In the genomic region with DNA sequence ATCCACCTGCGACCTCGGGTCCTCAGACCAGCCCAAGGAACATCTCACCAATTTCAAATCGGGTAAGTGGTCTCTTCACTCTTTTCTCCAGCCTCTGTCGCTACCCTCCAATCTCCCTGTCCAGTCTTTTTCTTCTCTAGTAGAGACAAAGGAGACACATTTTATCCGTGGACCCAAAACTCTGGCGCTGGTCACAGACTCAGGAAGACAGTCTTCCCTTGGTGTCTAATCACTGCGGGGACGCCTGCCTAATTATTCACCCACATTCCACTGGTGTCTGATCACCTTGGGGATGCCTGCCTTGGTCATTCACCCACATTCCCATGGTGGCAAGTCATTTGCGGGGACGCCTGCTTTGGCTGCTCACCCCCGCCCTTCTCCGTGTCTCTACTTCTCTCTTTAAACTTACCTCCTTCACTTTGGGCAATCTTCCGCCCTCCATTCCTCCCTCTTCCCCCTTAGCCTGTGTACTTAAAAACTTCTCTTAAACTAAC, we compare ENCODE assay signal across 20 cellular contexts. TPM values are rescaled to one million over a fixed set of nuclear protein-coding genes. Genes with fewer than 3 reads are reported as not detected.
DNase-seq lines count a peak whose midpoint lies in the region; ATAC-seq, FAIRE-seq and TF ChIP-seq lines count a peak whose summit lies in the region.
"Had no signal": no experiment of that assay in that cellular context is flagged by ENCODE, and none has a peak within 500 bp of the region (broad histone marks: within the 10 kb centered on the region; RNA-seq: fewer than 3 reads in every experiment).

No MANE protein-coding gene starts in this region.

- H3K4me2 ChIP-seq in PC-3 (ENCODE audit: low read length), result no peak overlapping the region
- H3K4me2 ChIP-seq: A549, SK-N-SH had no signal

- H3K9ac ChIP-seq in PC-3 (ENCODE audit: low read length), result no peak overlapping the region
- H3K9ac ChIP-seq: SK-N-SH had no signal

- peak; percentile 29 for DNase-seq in cardiac septum (ENCODE audit: low spot score)
- DNase-seq in left ventricle myocardium inferior, result no peak
- no peak for DNase-seq in PC-3
- DNase-seq in epithelial cell of prostate (ENCODE audit: low read depth, low spot score), result no peak
- DNase-seq in pancreas, result no peak
- DNase-seq in lower leg skin (ENCODE audit: low spot score in 2 of 2), result no peak
- no peak for DNase-seq in brain microvascular endothelial cell
- DNase-seq: C1 segment of cervical spinal cord, COR-L47, DMS53, KG1, MM.1S, NCI-H1092 treated with DMSO at 0.1 percent for 48 hours, NCI-H510A treated with DMSO at 0.1 percent for 48 hours, Right ventricle myocardium superior, SK-N-SH had no signal

- no peaks in the 10 kb centered on the region for H3F3A ChIP-seq in PC-3 (ENCODE audit: low read length, unreplicated experiment)

- WGBS in pancreas, 2 donors, result 74 to 81% methylated on average over 13 of the region's 13 CpGs
- 89 to 93% methylated on average over 13 of the region's 13 CpGs for WGBS in lower leg skin, 2 donors

- no peak for FAIRE-seq in pancreas (lab: Jason Lieb, UNC)
- FAIRE-seq: A549, H54 had no signal

- intact Hi-C loops in cardiac septum (cut with DNase I), result no loop called here
- intact Hi-C loops in left ventricle myocardium inferior (cut with micrococcal nuclease), result no loop called here
- intact Hi-C loops in PC-3 (cut with micrococcal nuclease), result no loop called here
- intact Hi-C loops in pancreas (cut with DNase I), result no loop called here
- intact Hi-C loops in lower leg skin (cut with DNase I; ENCODE audit: low total_unique reads), result no loop called here

- POLR2A ChIA-PET in PC-3 (lab: Charles Lee; ENCODE audit: unreplicated experiment), result no interaction called here

- TF ChIP-seq CTCF in left ventricle myocardium inferior (IDR thresholded peaks at IDR 0.05; ENCODE audit: borderline replicate concordance) (no peak), PC-3 (conservative IDR thresholded peaks at IDR 0.05; ENCODE audit: low read depth, low read length) (no peak), pancreas (IDR thresholded peaks at IDR 0.05) (no peak), lower leg skin (IDR thresholded peaks at IDR 0.05) (no peak), brain microvascular endothelial cell (IDR thresholded peaks at IDR 0.05; ENCODE audit: low read depth, low read length, missing control alignments) (no peak)

- H3K4me1 ChIP-seq in left ventricle myocardium inferior (no peaks in the 10 kb centered on the region), PC-3 (ENCODE audit: insufficient read depth, low read length) (peaks cover 16% of the 10 kb centered on the region), pancreas (no peaks in the 10 kb centered on the region)
- H3K4me1 ChIP-seq: A549 had no signal

- no peaks in the 10 kb centered on the region for H4K20me1 ChIP-seq in PC-3 (ENCODE audit: low read length)

- H3K36me3 ChIP-seq in left ventricle myocardium inferior (no peaks in the 10 kb centered on the region), PC-3 (ENCODE audit: low read depth, low read length) (no peaks in the 10 kb centered on the region), pancreas (no peaks in the 10 kb centered on the region), brain microvascular endothelial cell (replicated peaks) (no peaks in the 10 kb centered on the region)

- no peaks in the 10 kb centered on the region for H3K9me3 ChIP-seq in left ventricle myocardium inferior (replicated peaks)
- H3K9me3 ChIP-seq in PC-3 (ENCODE audit: low read length), result no peaks in the 10 kb centered on the region
- no peaks in the 10 kb centered on the region for H3K9me3 ChIP-seq in pancreas
- H3K9me3 ChIP-seq: A549, SK-N-SH had no signal

- no peak overlapping the region for H3K4me3 ChIP-seq in left ventricle myocardium inferior
- H3K4me3 ChIP-seq in PC-3 (ENCODE audit: low read length), result no peak overlapping the region
- H3K4me3 ChIP-seq in pancreas, result no peak overlapping the region
- no peak overlapping the region for H3K4me3 ChIP-seq in lower leg skin (ENCODE audit: low read depth, poor library complexity, severe bottlenecking)
- H3K4me3 ChIP-seq in brain microvascular endothelial cell (ENCODE audit: low read depth, low read length), result no peak overlapping the region
- H3K4me3 ChIP-seq: A549 had no signal

- no peak overlapping the region for H3K27ac ChIP-seq in left ventricle myocardium inferior (replicated peaks)
- H3K27ac ChIP-seq in PC-3 (ENCODE audit: low read length), result no peak overlapping the region
- peak overlapping the region; percentile 89 for H3K27ac ChIP-seq in epithelial cell of prostate
- no peak overlapping the region for H3K27ac ChIP-seq in pancreas
- no peak overlapping the region for H3K27ac ChIP-seq in brain microvascular endothelial cell
- H3K27ac ChIP-seq: A549 had no signal

- TSS peak; percentile 67 for BruUV-seq in PC-3 (replicated peaks; lab: Mats Ljungman, UMichigan)

- H2AFZ ChIP-seq in PC-3 (ENCODE audit: low read length), result no peak overlapping the region

- no peak for ATAC-seq in PC-3
- no peak for ATAC-seq in pancreas
- no peak for ATAC-seq in HG02840 (IDR thresholded peaks at IDR 0.05; ENCODE audit: low FRiP score, unreplicated experiment)
- ATAC-seq: A549, Panc1 had no signal

- H3K27me3 ChIP-seq in left ventricle myocardium inferior (ENCODE audit: low read depth) (peaks cover 48% of the 10 kb centered on the region), PC-3 (ENCODE audit: low read length) (no peaks in the 10 kb centered on the region), pancreas (no peaks in the 10 kb centered on the region), brain microvascular endothelial cell (replicated peaks) (no peaks in the 10 kb centered on the region)

- no peaks in the 10 kb centered on the region for H3K79me2 ChIP-seq in PC-3 (ENCODE audit: low read length)

- TF ChIP-seq POLR2A in lower leg skin (IDR thresholded peaks at IDR 0.05), result no peak

- CTCF ChIA-PET in PC-3 (lab: Charles Lee), result no interaction called here

- no peaks in the 10 kb centered on the region for H3K9me2 ChIP-seq in PC-3 (replicated peaks; ENCODE audit: low read length)
- H3K9me2 ChIP-seq: SK-N-SH had no signal

- in situ Hi-C loops in brain microvascular endothelial cell (cut with HindIII; ENCODE audit: low pct_ligation_motif_present, low sequenced_read_pairs), result no loop called here

RNA-seq across cellular contexts. Expression of gene OR10H1, which starts 13.9 kb away (rescaled TPM):
- total RNA-seq in cardiac septum, result not detected
- total RNA-seq in left ventricle myocardium inferior, result not detected
- total RNA-seq in PC-3 (2014; rRNA removed), result not detected in 2 replicates
- total RNA-seq in pancreas, result under 1 TPM in 1 of 6 donors, not detected in 5; 0.03 TPM
- not detected for polyA plus RNA-seq in pancreas
- under 1 TPM in 2 of 4 donors, not detected in 2; 0.06 to 0.30 TPM for total RNA-seq in lower leg skin
- total RNA-seq: Right ventricle myocardium superior had no signal
- polyA plus RNA-seq: A549, SK-N-SH had no signal

RNA-seq across cellular contexts. Expression of gene OR10H5, which starts 41.9 kb away (rescaled TPM):
- total RNA-seq in cardiac septum (not detected), left ventricle myocardium inferior (not detected), PC-3 (2014; rRNA removed) (not detected in 2 replicates), pancreas (not detected), lower leg skin (not detected)
- polyA plus RNA-seq in pancreas, result under 1 TPM in 1 of 2 donors, not detected in 1; 0.05 TPM
- total RNA-seq: Right ventricle myocardium superior had no signal
- polyA plus RNA-seq: A549, SK-N-SH had no signal
